In genomic region chr11:128158860-128159259, GRCh38 we compare ENCODE assay signal across 26 cellular contexts.
"Had no signal": no experiment of that assay in that cellular context is flagged by ENCODE, and none has a peak within 500 bp of the region (broad histone marks: within the 10 kb centered on the region; RNA-seq: fewer than 3 reads in every experiment).

No MANE protein-coding gene starts in this region.

- H3K4me1 ChIP-seq: colonic mucosa, gastrocnemius medialis, lower lobe of right lung had no signal

- FAIRE-seq: endometrium, islet of Langerhans, keratinocyte had no signal

- ATAC-seq: effector memory CD8-positive, alpha-beta T cell; esophagus mucosa; gastrocnemius medialis; heart right ventricle; left cardiac atrium; left lung; left ventricle myocardium superior; lower lobe of right lung; mucosa of descending colon had no signal

- H3K4me3 ChIP-seq: colonic mucosa, esophagus squamous epithelium, gastrocnemius medialis, heart right ventricle, left lung, lower lobe of right lung, mucosa of descending colon had no signal

- DNase-seq: colonic mucosa; cortex of kidney; effector CD8-positive, alpha-beta T cell; effector memory CD8-positive, alpha-beta T cell; endodermal cell; erythroblast; esophagus squamous epithelium; foreskin fibroblast; foreskin melanocyte; gastrocnemius medialis; glutamatergic neuron; head of caudate nucleus; heart right ventricle; hippocampal formation; left cardiac atrium; left lung; left ventricle myocardium superior; lower lobe of right lung; mesenchymal stem cell; mucosa of descending colon; naive B cell had no signal

- H3K36me3 ChIP-seq: colonic mucosa, esophagus squamous epithelium, gastrocnemius medialis, heart right ventricle, left lung, lower lobe of right lung had no signal

- H3K9me3 ChIP-seq: colonic mucosa, esophagus squamous epithelium, gastrocnemius medialis, heart right ventricle, left lung, lower lobe of right lung, mucosa of descending colon had no signal

- H3K27ac ChIP-seq: colonic mucosa, epithelial cell of prostate, esophagus squamous epithelium, gastrocnemius medialis, heart right ventricle, left lung, lower lobe of right lung had no signal

- H3K27me3 ChIP-seq: colonic mucosa, esophagus squamous epithelium, gastrocnemius medialis, heart right ventricle, left lung had no signal
